ENCODE assay signal across 8 cellular contexts in the genomic region with DNA sequence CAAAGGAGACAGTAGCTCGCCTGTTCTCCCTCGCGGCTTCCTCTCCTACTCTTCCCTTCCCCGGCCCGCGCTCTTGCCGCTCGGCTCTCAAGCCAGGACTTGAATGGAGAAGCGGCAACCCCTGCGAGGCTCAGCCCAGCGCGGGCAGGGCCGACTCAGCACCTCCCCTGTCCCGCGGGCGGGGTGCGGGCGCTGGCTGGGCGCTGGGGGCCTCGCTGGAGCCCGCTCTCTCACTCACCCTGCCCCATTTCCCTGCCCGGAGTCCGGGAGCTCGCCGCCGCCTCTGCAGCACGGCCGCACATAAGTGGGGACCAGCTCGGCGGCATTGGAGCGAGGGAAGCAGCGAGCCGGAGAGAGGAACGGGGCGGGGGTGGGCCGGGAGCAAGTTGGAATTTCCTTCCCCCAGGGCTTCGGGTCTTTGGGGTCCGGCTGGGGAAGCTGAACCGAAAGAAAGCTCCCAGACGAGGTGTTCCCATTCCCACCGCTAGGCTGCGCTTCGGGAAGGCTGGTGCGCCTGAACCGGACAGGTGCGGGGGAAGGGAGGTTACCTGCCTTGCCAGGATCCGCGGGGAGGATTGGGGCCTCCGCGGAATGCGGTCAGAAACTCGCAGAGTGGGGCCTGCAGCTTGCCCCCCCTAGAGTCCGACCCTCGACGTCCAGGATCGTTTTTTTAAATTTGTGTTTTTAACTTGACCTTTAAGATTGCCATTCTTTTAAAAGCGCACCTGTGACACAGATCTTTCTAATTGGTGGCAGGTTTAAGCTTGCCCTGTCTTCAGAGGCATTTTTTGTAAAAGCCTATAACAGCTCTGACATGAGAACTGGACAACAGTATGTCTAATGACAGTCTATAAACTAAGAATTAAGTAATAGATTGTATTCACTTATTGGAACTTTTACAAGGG. TPM values are rescaled to one million over a fixed set of nuclear protein-coding genes. Genes with fewer than 3 reads are reported as not detected.
DNase-seq lines count a peak whose midpoint lies in the region; ATAC-seq and TF ChIP-seq lines count a peak whose summit lies in the region.

A gene with protein sequence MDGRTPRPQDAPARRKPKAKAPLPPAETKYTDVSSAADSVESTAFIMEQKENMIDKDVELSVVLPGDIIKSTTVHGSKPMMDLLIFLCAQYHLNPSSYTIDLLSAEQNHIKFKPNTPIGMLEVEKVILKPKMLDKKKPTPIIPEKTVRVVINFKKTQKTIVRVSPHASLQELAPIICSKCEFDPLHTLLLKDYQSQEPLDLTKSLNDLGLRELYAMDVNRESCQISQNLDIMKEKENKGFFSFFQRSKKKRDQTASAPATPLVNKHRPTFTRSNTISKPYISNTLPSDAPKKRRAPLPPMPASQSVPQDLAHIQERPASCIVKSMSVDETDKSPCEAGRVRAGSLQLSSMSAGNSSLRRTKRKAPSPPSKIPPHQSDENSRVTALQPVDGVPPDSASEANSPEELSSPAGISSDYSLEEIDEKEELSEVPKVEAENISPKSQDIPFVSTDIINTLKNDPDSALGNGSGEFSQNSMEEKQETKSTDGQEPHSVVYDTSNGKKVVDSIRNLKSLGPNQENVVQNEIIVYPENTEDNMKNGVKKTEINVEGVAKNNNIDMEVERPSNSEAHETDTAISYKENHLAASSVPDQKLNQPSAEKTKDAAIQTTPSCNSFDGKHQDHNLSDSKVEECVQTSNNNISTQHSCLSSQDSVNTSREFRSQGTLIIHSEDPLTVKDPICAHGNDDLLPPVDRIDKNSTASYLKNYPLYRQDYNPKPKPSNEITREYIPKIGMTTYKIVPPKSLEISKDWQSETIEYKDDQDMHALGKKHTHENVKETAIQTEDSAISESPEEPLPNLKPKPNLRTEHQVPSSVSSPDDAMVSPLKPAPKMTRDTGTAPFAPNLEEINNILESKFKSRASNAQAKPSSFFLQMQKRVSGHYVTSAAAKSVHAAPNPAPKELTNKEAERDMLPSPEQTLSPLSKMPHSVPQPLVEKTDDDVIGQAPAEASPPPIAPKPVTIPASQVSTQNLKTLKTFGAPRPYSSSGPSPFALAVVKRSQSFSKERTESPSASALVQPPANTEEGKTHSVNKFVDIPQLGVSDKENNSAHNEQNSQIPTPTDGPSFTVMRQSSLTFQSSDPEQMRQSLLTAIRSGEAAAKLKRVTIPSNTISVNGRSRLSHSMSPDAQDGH (minus strand): TSS at position 105 of the 905 bp plus-strand sequence. CDS start 627 bp downstream, outside the sequence.

- H3K36me3 ChIP-seq in subcutaneous abdominal adipose tissue (ENCODE audit: control insufficient read depth in 5 of 5, insufficient read depth in 5 of 5, low read length in 5 of 5) = no peaks in the 10 kb centered on the region

- H3K4me1 ChIP-seq in subcutaneous abdominal adipose tissue (ENCODE audit: control insufficient read depth in 5 of 5, insufficient read depth in 5 of 5, low read length in 5 of 5) = peaks cover 2 to 35% (median 28%) of the 10 kb centered on the region in 5 donors

- H3K9ac ChIP-seq in subcutaneous abdominal adipose tissue (ENCODE audit: low read length in 5 of 5) = peak within 1 kb of the TSS; percentile 73 to 98 (median 95)

- H3K9me3 ChIP-seq in subcutaneous abdominal adipose tissue (ENCODE audit: control insufficient read depth in 5 of 5, low read length in 5 of 5) = no peaks in the 10 kb centered on the region

- H3K4me3 ChIP-seq in AG04449 (ENCODE audit: low read depth, low read length) = peak within 1 kb of the TSS; percentile 71
- peak within 1 kb of the TSS; percentile 83 for H3K4me3 ChIP-seq in epithelial cell of proximal tubule (ENCODE audit: low read depth, low read length)
- H3K4me3 ChIP-seq in subcutaneous abdominal adipose tissue (ENCODE audit: low read depth in 1 of 5, low read length in 5 of 5) = peak within 1 kb of the TSS; percentile 90 to 98 (median 91)

- ATAC-seq in GM18498 (IDR thresholded peaks at IDR 0.05; ENCODE audit: unreplicated experiment) = peak; percentile 71
- peak; percentile 62 for ATAC-seq in HG02938 (IDR thresholded peaks at IDR 0.05; ENCODE audit: unreplicated experiment)
- peak; percentile 65 for ATAC-seq in activated CD8-positive, alpha-beta T cell treated with anti-CD3 and anti-CD28 coated beads, Interleukin-2, amount 10 ng/mL, durations not matched to agents 7 days and 5 days

- H3K4me1 Mint-ChIP-seq in activated CD8-positive, alpha-beta T cell treated with anti-CD3 and anti-CD28 coated beads, Interleukin-2, amount 10 ng/mL, durations not matched to agents 7 days and 5 days (ENCODE audit: low read depth) = peaks cover 7% of the 10 kb centered on the region
- peaks cover 62% of the 10 kb centered on the region for H3K4me1 Mint-ChIP-seq in mesothelial cell of epicardium

- H3K36me3 Mint-ChIP-seq in activated CD8-positive, alpha-beta T cell treated with anti-CD3 and anti-CD28 coated beads, Interleukin-2, amount 10 ng/mL, durations not matched to agents 7 days and 5 days (ENCODE audit: low read depth) = no peaks in the 10 kb centered on the region
- no peaks in the 10 kb centered on the region for H3K36me3 Mint-ChIP-seq in mesothelial cell of epicardium

- CTCF ChIA-PET in AG04449 (lab: Yijun Ruan, JAX) = interaction anchor here (0.6 to 4.3 kb wide), 52 partner anchors 10 to 148 kb away, joined by 3 to 63 read pairs (median 4); no protein-coding TSS in a partner anchor
- CTCF ChIA-PET in activated CD8-positive, alpha-beta T cell treated with anti-CD3 and anti-CD28 coated beads, Interleukin-2, amount 10 ng/mL, durations not matched to agents 7 days and 5 days (lab: Charles Lee) = interaction anchor here (0.6 to 1.3 kb wide), 7 partner anchors 14 to 329 kb away, joined by 3 to 5 read pairs (median 3); no protein-coding TSS in a partner anchor

- H3K27me3 Mint-ChIP-seq in activated CD8-positive, alpha-beta T cell treated with anti-CD3 and anti-CD28 coated beads, Interleukin-2, amount 10 ng/mL, durations not matched to agents 7 days and 5 days (ENCODE audit: low read depth) = peaks cover 29% of the 10 kb centered on the region
- H3K27me3 Mint-ChIP-seq in mesothelial cell of epicardium (ENCODE audit: low read depth) = peaks cover 11% of the 10 kb centered on the region

- DNase-seq in AG04449 (ENCODE audit: low read depth, low spot score) (no peak), NCI-H2107 treated with DMSO at 0.1 percent for 48 hours (lab: John Stamatoyannopoulos, UW; ENCODE audit: unreplicated experiment) (peak; percentile 53), epithelial cell of proximal tubule (ENCODE audit: low read depth) (peak; percentile 37), mesothelial cell of epicardium (ENCODE audit: low spot score in 2 of 2, unreplicated experiment in 2 of 2) (peak; percentile 71 to 90)
- DNase-seq in activated CD8-positive, alpha-beta T cell treated with anti-CD3 and anti-CD28 coated beads, Interleukin-2, amount 10 ng/mL, durations not matched to agents 7 days and 5 days = peak; percentile 42

- peak within 1 kb of the TSS; percentile 95 for H3K27ac ChIP-seq in subcutaneous abdominal adipose tissue (ENCODE audit: low read depth, low read length)

- no peaks in the 10 kb centered on the region for H3K27me3 ChIP-seq in subcutaneous abdominal adipose tissue (ENCODE audit: control insufficient read depth in 5 of 5, insufficient read depth in 4 of 5, low read length in 5 of 5)

- H3K9me3 Mint-ChIP-seq in activated CD8-positive, alpha-beta T cell treated with anti-CD3 and anti-CD28 coated beads, Interleukin-2, amount 10 ng/mL, durations not matched to agents 7 days and 5 days (ENCODE audit: insufficient read depth) = no peaks in the 10 kb centered on the region
- H3K9me3 Mint-ChIP-seq in mesothelial cell of epicardium = no peaks in the 10 kb centered on the region

- no peak within 1 kb of the TSS for H3K27ac Mint-ChIP-seq in activated CD8-positive, alpha-beta T cell treated with anti-CD3 and anti-CD28 coated beads, Interleukin-2, amount 10 ng/mL, durations not matched to agents 7 days and 5 days
- peak within 1 kb of the TSS; percentile 96 for H3K27ac Mint-ChIP-seq in mesothelial cell of epicardium

- POLR2A ChIA-PET in AG04449 (lab: Yijun Ruan, JAX) = interaction anchor here (0.9 to 1.3 kb wide), 4 partner anchors 17 to 107 kb away, joined by 3 read pairs; no protein-coding TSS in a partner anchor
- POLR2A ChIA-PET in activated CD8-positive, alpha-beta T cell treated with anti-CD3 and anti-CD28 coated beads, Interleukin-2, amount 10 ng/mL, durations not matched to agents 7 days and 5 days (lab: Charles Lee) = no interaction called here

- H3K4me3 Mint-ChIP-seq in activated CD8-positive, alpha-beta T cell treated with anti-CD3 and anti-CD28 coated beads, Interleukin-2, amount 10 ng/mL, durations not matched to agents 7 days and 5 days = peak within 1 kb of the TSS; percentile 62
- peak within 1 kb of the TSS; percentile 97 for H3K4me3 Mint-ChIP-seq in mesothelial cell of epicardium

- TF ChIP-seq CTCF in AG04449 (IDR thresholded peaks at IDR 0.05; ENCODE audit: insufficient read depth, low read length, missing control alignments) = peak; percentile 86
- TF ChIP-seq CTCF in epithelial cell of proximal tubule (conservative IDR thresholded peaks at IDR 0.05; ENCODE audit: low read depth, low read length) = peak; percentile 79
- TF ChIP-seq CTCF in mesothelial cell of epicardium (IDR thresholded peaks at IDR 0.05; ENCODE audit: unreplicated experiment) = peak; percentile 95

RNA-seq across cellular contexts. Expression of the gene that starts here (rescaled TPM):
- total RNA-seq in activated CD8-positive, alpha-beta T cell treated with anti-CD3 and anti-CD28 coated beads, Interleukin-2, amount 10 ng/mL, durations not matched to agents 7 days and 5 days = not detected
- total RNA-seq in epithelial cell of proximal tubule (28.8 and 33.0 TPM in 2 replicates), mesothelial cell of epicardium (98.5 to 110 TPM (median 109 TPM) in 3 replicates)

Comparison
In these comparisons a context has a peak if more than half of its experiments do, and no peak if none do; other contexts are left out.
1. RNA of the gene that starts here (total RNA-seq): 98.5 to 110 TPM in mesothelial cell of epicardium and 28.8 to 33.0 TPM in epithelial cell of proximal tubule; not detected in activated CD8-positive, alpha-beta T cell treated with anti-CD3 and anti-CD28 coated beads, Interleukin-2, amount 10 ng/mL, durations not matched to agents 7 days and 5 days; every median in the first group is over 10 times any median in the second.
2. Peak in DNase-seq and ATAC-seq in activated CD8-positive, alpha-beta T cell treated with anti-CD3 and anti-CD28 coated beads, Interleukin-2, amount 10 ng/mL, durations not matched to agents 7 days and 5 days; RNA of the gene not detected or under 1 TPM.
3. Peak in every context shown above with its lines, with median percentiles within 50 percentile points of each other: H3K4me3 ChIP-seq, CTCF ChIP-seq and ATAC-seq.